Comparison of ENCODE assay signal across 11 cellular contexts in the genomic region with DNA sequence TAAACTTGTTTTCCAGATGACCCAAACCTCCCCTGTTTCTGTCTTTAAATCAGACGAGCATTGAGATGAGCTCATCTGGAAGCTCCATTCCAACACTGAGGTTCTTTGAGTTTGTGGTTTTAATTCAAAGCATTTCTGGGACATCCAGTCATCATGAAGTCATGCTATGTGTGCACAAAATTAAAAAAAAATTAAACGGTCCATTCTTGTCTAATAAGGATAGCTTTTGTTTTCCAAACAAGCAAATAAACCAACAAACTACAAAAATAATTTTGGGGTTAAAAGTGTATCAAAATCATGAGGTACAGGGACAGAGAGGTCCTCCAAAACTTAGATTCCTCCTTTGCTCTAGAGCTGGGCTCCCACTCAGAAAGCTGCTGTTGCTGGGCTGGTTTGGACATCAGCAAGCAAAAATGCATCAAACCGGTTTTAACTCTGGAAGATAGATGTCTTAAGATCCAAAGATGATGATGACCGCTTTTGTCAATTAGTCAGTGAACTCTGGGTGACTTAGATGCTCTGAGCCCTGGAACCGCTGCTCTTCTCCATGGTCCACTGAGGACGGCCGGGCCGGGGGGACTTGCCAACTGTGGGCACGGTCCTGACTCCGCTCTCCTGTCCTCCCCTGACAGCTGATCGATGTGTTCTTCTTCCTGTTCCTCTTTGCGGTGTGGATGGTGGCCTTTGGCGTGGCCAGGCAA.
DNase-seq lines count a peak whose midpoint lies in the region; ATAC-seq and TF ChIP-seq lines count a peak whose summit lies in the region.
"Had no signal": no experiment of that assay in that cellular context is flagged by ENCODE, and none has a peak within 500 bp of the region (broad histone marks: within the 10 kb centered on the region; RNA-seq: fewer than 3 reads in every experiment).

No MANE protein-coding gene starts in this region.

- H3K27me3 Mint-ChIP-seq in type B pancreatic cell: peaks cover 4% of the 10 kb centered on the region
- H3K27me3 Mint-ChIP-seq: activated naive CD4-positive, alpha-beta T cell treated with anti-CD3 and anti-CD28 coated beads, Interleukin-2, amount 50 U/mL, for 24 hours had no signal

- DNase-seq in HCEC 1CT: peak; percentile 92
- DNase-seq in SW480 (ENCODE audit: low spot score): peak; percentile 82
- DNase-seq in foreskin keratinocyte: peak; percentile 94 to 97
- DNase-seq in type B pancreatic cell (ENCODE audit: extremely low spot score, unreplicated experiment): no peak
- DNase-seq in NCI-H345 (lab: John Stamatoyannopoulos, UW): no peak
- DNase-seq: activated CD4-positive, alpha-beta T cell treated with anti-CD3 and anti-CD28 coated beads for 36 hours; effector CD4-positive, alpha-beta T cell; NCI-H526 had no signal

- H3K4me1 ChIP-seq in foreskin keratinocyte: peaks cover 13% of the 10 kb centered on the region

- H3K27ac ChIP-seq in foreskin keratinocyte: peak overlapping the region; percentile 36

- peaks cover 15% of the 10 kb centered on the region for H3K4me1 Mint-ChIP-seq in type B pancreatic cell (ENCODE audit: unreplicated experiment)

- H3K36me3 Mint-ChIP-seq in type B pancreatic cell: no peaks in the 10 kb centered on the region

- TF ChIP-seq CTCF in foreskin keratinocyte (conservative IDR thresholded peaks at IDR 0.05) (no peak), type B pancreatic cell (conservative IDR thresholded peaks at IDR 0.05) (no peak)

- peak overlapping the region; percentile 55 for H3K27ac Mint-ChIP-seq in type B pancreatic cell
- H3K27ac Mint-ChIP-seq: activated CD4-positive, alpha-beta T cell treated with anti-CD3 and anti-CD28 coated beads for 36 hours; activated naive CD4-positive, alpha-beta T cell treated with anti-CD3 and anti-CD28 coated beads, Interleukin-2, amount 50 U/mL, for 24 hours had no signal

- ATAC-seq in foreskin keratinocyte: peak; percentile 94
- ATAC-seq in HG03457 (IDR thresholded peaks at IDR 0.05; ENCODE audit: unreplicated experiment): no peak
- no peak for ATAC-seq in HG03097 (IDR thresholded peaks at IDR 0.05; ENCODE audit: low FRiP score, unreplicated experiment)
- ATAC-seq: activated CD4-positive, alpha-beta T cell treated with anti-CD3 and anti-CD28 coated beads for 36 hours had no signal

- H3K27me3 ChIP-seq in foreskin keratinocyte: no peaks in the 10 kb centered on the region

- no peak overlapping the region for H3K4me3 Mint-ChIP-seq in type B pancreatic cell
- H3K4me3 Mint-ChIP-seq: activated CD4-positive, alpha-beta T cell treated with anti-CD3 and anti-CD28 coated beads for 36 hours; activated naive CD4-positive, alpha-beta T cell treated with anti-CD3 and anti-CD28 coated beads, Interleukin-2, amount 50 U/mL, for 24 hours had no signal

- peaks cover 8% of the 10 kb centered on the region for H3K9me3 Mint-ChIP-seq in type B pancreatic cell
- H3K9me3 Mint-ChIP-seq: activated naive CD4-positive, alpha-beta T cell treated with anti-CD3 and anti-CD28 coated beads, Interleukin-2, amount 50 U/mL, for 24 hours had no signal

Comparison
In these comparisons a context has a peak if more than half of its experiments do, and no peak if none do; other contexts are left out.
1. DNase-seq: peak in HCEC 1CT (single experiment), SW480 (single experiment) and foreskin keratinocyte (2 of 2); none in type B pancreatic cell (single experiment) and NCI-H345 (single experiment).